Comparison of ENCODE assay signal across 8 cellular contexts in genomic region chr12:64621257-64621942, GRCh38. TPM values are rescaled to one million over a fixed set of nuclear protein-coding genes. Genes with fewer than 3 reads are reported as not detected.
DNase-seq lines count a peak whose midpoint lies in the region; ATAC-seq and TF ChIP-seq lines count a peak whose summit lies in the region.

No MANE protein-coding gene starts in this region.

- DNase-seq in CD8-positive, alpha-beta T cell: peak in 1 of 7 experiments; percentile 36
- no peak for DNase-seq in colonic mucosa
- no peak for DNase-seq in H7
- no peak for DNase-seq in ecto neural progenitor cell (ENCODE audit: low spot score)
- DNase-seq in pons (ENCODE audit: low spot score): no peak
- DNase-seq in stimulated activated CD4-positive, alpha-beta T cell treated with anti-CD3 and anti-CD28 coated beads, Interleukin-2, amount 100 ng/mL, for 48 hours: no peak

- H3K27ac Mint-ChIP-seq in CD8-positive, alpha-beta T cell: peak overlapping the region; percentile 73

- peaks cover 75% of the 10 kb centered on the region for H3K4me1 Mint-ChIP-seq in CD8-positive, alpha-beta T cell (ENCODE audit: low read depth)

- H3K4me1 ChIP-seq in CD8-positive, alpha-beta T cell (ENCODE audit: insufficient read depth, low read length): peaks cover 62% of the 10 kb centered on the region
- peaks cover 14% of the 10 kb centered on the region for H3K4me1 ChIP-seq in colonic mucosa

- H3K27me3 ChIP-seq in CD8-positive, alpha-beta T cell (ENCODE audit: insufficient read depth, low read length): no peaks in the 10 kb centered on the region
- H3K27me3 ChIP-seq in colonic mucosa (no peaks in the 10 kb centered on the region), H7 (ENCODE audit: control insufficient read depth, insufficient read depth, low read length) (no peaks in the 10 kb centered on the region)

- no peak for ATAC-seq in CD8-positive, alpha-beta T cell
- peak; percentile 66 for ATAC-seq in GM19463 (IDR thresholded peaks at IDR 0.05; ENCODE audit: unreplicated experiment)
- ATAC-seq in HG03439 (IDR thresholded peaks at IDR 0.05; ENCODE audit: unreplicated experiment): peak; percentile 74

- no peaks in the 10 kb centered on the region for H3K9me3 Mint-ChIP-seq in CD8-positive, alpha-beta T cell

- H3K4me3 Mint-ChIP-seq in CD8-positive, alpha-beta T cell: peak overlapping the region; percentile 15

- H3K36me3 Mint-ChIP-seq in CD8-positive, alpha-beta T cell: peaks cover 33% of the 10 kb centered on the region

- POLR2A ChIA-PET in CD8-positive, alpha-beta T cell (lab: Charles Lee): no interaction called here

- H3K9ac ChIP-seq in colonic mucosa (ENCODE audit: low read depth in 2 of 2, low read length in 2 of 2): no peak overlapping the region

- CTCF ChIA-PET in CD8-positive, alpha-beta T cell (lab: Charles Lee): interaction anchor here (1.1 kb wide), 1 partner anchor 72 kb away, joined by 3 read pairs; no protein-coding TSS in a partner anchor

- no peaks in the 10 kb centered on the region for H3K27me3 Mint-ChIP-seq in CD8-positive, alpha-beta T cell (ENCODE audit: low read depth)

- intact Hi-C loops in CD8-positive, alpha-beta T cell (cut with DNase I, micrococcal nuclease): no loop called here
- intact Hi-C loops in colonic mucosa (cut with DNase I): no loop called here

- no peaks in the 10 kb centered on the region for H3K9me3 ChIP-seq in CD8-positive, alpha-beta T cell (ENCODE audit: low read length)
- H3K9me3 ChIP-seq in colonic mucosa: no peaks in the 10 kb centered on the region

- H3K36me3 ChIP-seq in CD8-positive, alpha-beta T cell (ENCODE audit: insufficient read depth, low read length): no peaks in the 10 kb centered on the region
- H3K36me3 ChIP-seq in colonic mucosa (no peaks in the 10 kb centered on the region), H7 (replicated peaks; ENCODE audit: control insufficient read depth, insufficient read depth, low read length) (no peaks in the 10 kb centered on the region)

- no peak overlapping the region for H3K4me3 ChIP-seq in CD8-positive, alpha-beta T cell (ENCODE audit: low read depth, low read length)
- H3K4me3 ChIP-seq in colonic mucosa: no peak overlapping the region
- H3K4me3 ChIP-seq in H7 (ENCODE audit: insufficient read depth, low read depth, low read length): no peak overlapping the region

- no peak for TF ChIP-seq CTCF in CD8-positive, alpha-beta T cell (IDR thresholded peaks at IDR 0.05)
- TF ChIP-seq CTCF in colonic mucosa (IDR thresholded peaks at IDR 0.05): no peak

- H3K27ac ChIP-seq in CD8-positive, alpha-beta T cell (ENCODE audit: low read depth, low read length): no peak overlapping the region
- H3K27ac ChIP-seq in colonic mucosa: peak overlapping the region; percentile 13

RNA-seq across cellular contexts. Expression of gene RASSF3, which starts 11.1 kb away (rescaled TPM):
- 100 to 1,000 TPM; 109 to 118 TPM for total RNA-seq in CD8-positive, alpha-beta T cell
- total RNA-seq in colonic mucosa: 10 to 100 TPM; 52.6 to 90.3 TPM
- total RNA-seq in H7 (2014; rRNA removed; shearing (Covaris generic)): 26.7 and 29.2 TPM in 2 replicates
